ENCODE assay signal across 8 cellular contexts in genomic region chrX:154458954-154459829, GRCh38. TPM values are rescaled to one million over a fixed set of nuclear protein-coding genes. Genes with fewer than 3 reads are reported as not detected.
A peak's percentile ranks its signal among the peaks of the same experiment; 100 is the strongest.
DNase-seq lines count a peak whose midpoint lies in the region; ATAC-seq and TF ChIP-seq lines count a peak whose summit lies in the region.

No MANE protein-coding gene starts in this region.

- H3K4me1 ChIP-seq in HUES48 (ENCODE audit: control insufficient read depth, insufficient read depth, low read length) (no peaks in the 10 kb centered on the region), gastroesophageal sphincter (peaks cover 0 to 16% (median 0%) of the 10 kb centered on the region in 3 donors), parathyroid adenoma (no peaks in the 10 kb centered on the region)

- peak overlapping the region; percentile 61 to 79 for H3K4me3 Mint-ChIP-seq in CD14-positive monocyte
- peak overlapping the region; percentile 64 for H3K4me3 Mint-ChIP-seq in WTC11

- TF ChIP-seq POLR2A in gastroesophageal sphincter (IDR thresholded peaks at IDR 0.05), result no peak

- H3K9ac ChIP-seq in HUES48 (ENCODE audit: low read depth, low read length) (no peak overlapping the region), parathyroid adenoma (no peak overlapping the region)

- no peak overlapping the region for H3K27ac Mint-ChIP-seq in CD14-positive monocyte
- no peak overlapping the region for H3K27ac Mint-ChIP-seq in WTC11

- POLR2A ChIA-PET in WTC11 (lab: Charles Lee), result interaction anchor here (0.5 kb wide), 1 partner anchor 16 kb away, joined by 3 read pairs; no protein-coding TSS in a partner anchor

- ATAC-seq in WTC11 (no peak), gastroesophageal sphincter (peak; percentile 32), GM18502 (IDR thresholded peaks at IDR 0.05; ENCODE audit: poor library complexity, unreplicated experiment) (no peak), GM21390 (IDR thresholded peaks at IDR 0.05; ENCODE audit: unreplicated experiment) (no peak)

- H3K27me3 Mint-ChIP-seq in CD14-positive monocyte (ENCODE audit: low read depth in 3 of 3), result peaks cover 11 to 29% (median 26%) of the 10 kb centered on the region in 3 donors
- H3K27me3 Mint-ChIP-seq in WTC11 (ENCODE audit: low read depth), result peaks cover 14% of the 10 kb centered on the region

- H3K27me3 ChIP-seq in HUES48 (ENCODE audit: control insufficient read depth, insufficient read depth, low read length), result no peaks in the 10 kb centered on the region
- H3K27me3 ChIP-seq in gastroesophageal sphincter, result no peaks in the 10 kb centered on the region
- no peaks in the 10 kb centered on the region for H3K27me3 ChIP-seq in parathyroid adenoma (ENCODE audit: control insufficient read depth, insufficient read depth, low read length)

- no peak for TF ChIP-seq CTCF in CD14-positive monocyte (IDR thresholded peaks at IDR 0.05)
- no peak for TF ChIP-seq CTCF in WTC11 (IDR thresholded peaks at IDR 0.05)
- TF ChIP-seq CTCF in gastroesophageal sphincter (IDR thresholded peaks at IDR 0.05), result no peak
- no peak for TF ChIP-seq CTCF in parathyroid adenoma (IDR thresholded peaks at IDR 0.05)

- CTCF ChIA-PET in WTC11 (lab: Charles Lee), result interaction anchor here (0.5 to 3.0 kb wide), 4 partner anchors 31 to 86 kb away, joined by 3 to 11 read pairs (median 4); partner anchors contain the start of gene SLC10A3

- 55% methylated on average over 2 of the region's 16 CpGs; no CpG with 5 or more reads in 1 of the 2 donors for WGBS in gastroesophageal sphincter (ENCODE audit: low coverage in 1 of 2), 2 donors

- H3K79me2 ChIP-seq in parathyroid adenoma, result no peaks in the 10 kb centered on the region

- no peak overlapping the region for H3K4me2 ChIP-seq in parathyroid adenoma (ENCODE audit: low read length)

- H3K4me1 Mint-ChIP-seq in CD14-positive monocyte, result peaks cover 12% of the 10 kb centered on the region
- no peaks in the 10 kb centered on the region for H3K4me1 Mint-ChIP-seq in WTC11

- peaks cover 0 to 16% (median 4%) of the 10 kb centered on the region in 7 donors for H3K9me3 Mint-ChIP-seq in CD14-positive monocyte
- H3K9me3 Mint-ChIP-seq in WTC11, result no peaks in the 10 kb centered on the region

- H3K36me3 Mint-ChIP-seq in CD14-positive monocyte (peaks cover 2 to 5% of the 10 kb centered on the region in 2 donors), WTC11 (no peaks in the 10 kb centered on the region)

- H3K27ac ChIP-seq in HUES48 (ENCODE audit: low read depth, low read length), result no peak overlapping the region
- peak overlapping the region in 3 of 4 donors; percentile 71 to 84 (median 82) for H3K27ac ChIP-seq in gastroesophageal sphincter
- no peak overlapping the region for H3K27ac ChIP-seq in parathyroid adenoma

- intact Hi-C loops in CD14-positive monocyte (cut with micrococcal nuclease), result no loop called here

- H3K4me3 ChIP-seq in HUES48 (ENCODE audit: low read depth, low read length), result peak overlapping the region; percentile 60
- H3K4me3 ChIP-seq in gastroesophageal sphincter, result peak overlapping the region; percentile 64 to 74
- H3K4me3 ChIP-seq in parathyroid adenoma (ENCODE audit: low read depth, low read length), result peak overlapping the region; percentile 25

- H3K9me3 ChIP-seq in HUES48 (ENCODE audit: control insufficient read depth, insufficient read depth, low read length), result peaks cover 29% of the 10 kb centered on the region
- no peaks in the 10 kb centered on the region for H3K9me3 ChIP-seq in gastroesophageal sphincter
- H3K9me3 ChIP-seq in parathyroid adenoma (ENCODE audit: control insufficient read depth, low read length), result no peaks in the 10 kb centered on the region

- TF ChIP-seq EP300 in gastroesophageal sphincter (IDR thresholded peaks at IDR 0.05), result no peak

- DNase-seq in CD14-positive monocyte (ENCODE audit: low spot score), result no peak
- DNase-seq in WTC11 (ENCODE audit: low spot score), result no peak
- no peak for DNase-seq in KG1 (lab: John Stamatoyannopoulos, UW)

- no peak overlapping the region for H2AFZ ChIP-seq in parathyroid adenoma

- H3K36me3 ChIP-seq in HUES48 (ENCODE audit: control insufficient read depth, insufficient read depth, low read length) (peaks cover 21% of the 10 kb centered on the region; the same call in 1 of the 2 replicates), gastroesophageal sphincter (peaks cover 0 to 35% of the 10 kb centered on the region in 2 donors), parathyroid adenoma (ENCODE audit: control insufficient read depth, insufficient read depth, low read length) (no peaks in the 10 kb centered on the region)

TF ChIP-seq in WTC11, 78 proteins besides CTCF, POLR2A, EP300 and RAD21:
- TF ChIP-seq USF1 (CRISPR knock-in tag; IDR thresholded peaks at IDR 0.05), result no peak
- no peak for TF ChIP-seq ATF2 (CRISPR knock-in tag; IDR thresholded peaks at IDR 0.05; ENCODE audit: borderline replicate concordance, low read depth)
- no peak for TF ChIP-seq ZBTB21 (CRISPR knock-in tag; IDR thresholded peaks at IDR 0.05; ENCODE audit: borderline replicate concordance)

RNA-seq across cellular contexts. Expression of gene PLXNA3, which starts 1.1 kb away (rescaled TPM):
- under 1 TPM in 1 of 2 donors, not detected in 1; 0.02 TPM for polyA plus RNA-seq in CD14-positive monocyte
- total RNA-seq in WTC11 (2021) (26.6 to 33.1 TPM (median 31.4 TPM) in 3 replicates), gastroesophageal sphincter (10 to 100 TPM in 2 of 4 donors, 1 to 10 TPM in 2; 1.5 to 13.9 (median 8.2) TPM)

RNA-seq across cellular contexts. Expression of gene FAM50A, which starts 15.3 kb away (rescaled TPM):
- polyA plus RNA-seq in CD14-positive monocyte, result 10 to 100 TPM; 23.9 to 46.4 TPM
- 50.2 to 51.8 TPM (median 51.1 TPM) in 3 replicates for total RNA-seq in WTC11 (2021)
- 10 to 100 TPM; 49.8 to 58.2 (median 53.4) TPM for total RNA-seq in gastroesophageal sphincter

RNA-seq across cellular contexts. Expression of gene LAGE3, which starts 19.9 kb away (rescaled TPM):
- polyA plus RNA-seq in CD14-positive monocyte, result 10 to 100 TPM; 18.6 to 30.9 TPM
- total RNA-seq in WTC11 (2021), result 46.1 to 52.1 TPM (median 50.2 TPM) in 3 replicates
- 10 to 100 TPM; 16.3 to 21.3 (median 17.2) TPM for total RNA-seq in gastroesophageal sphincter

RNA-seq across cellular contexts. Expression of gene GDI1, which starts 22.2 kb away (rescaled TPM):
- 10 to 100 TPM; 15.8 to 21.3 TPM for polyA plus RNA-seq in CD14-positive monocyte
- total RNA-seq in WTC11 (2021) (106 to 108 TPM (median 108 TPM) in 3 replicates), gastroesophageal sphincter (100 to 1,000 TPM; 105 to 160 (median 121) TPM)

RNA-seq across cellular contexts. Expression of gene UBL4A, which starts 27.2 kb away (rescaled TPM):
- polyA plus RNA-seq in CD14-positive monocyte, result 10 to 100 TPM; 27.9 to 28.1 TPM
- total RNA-seq in WTC11 (2021), result 34.0 to 34.7 TPM (median 34.1 TPM) in 3 replicates
- 10 to 100 TPM; 35.9 to 80.2 (median 47.0) TPM for total RNA-seq in gastroesophageal sphincter

Comparison
In these comparisons a context has a peak if more than half of its experiments do, and no peak if none do; other contexts are left out.
1. H3K27ac ChIP-seq: peak in gastroesophageal sphincter (3 of 4); none in HUES48 (single experiment) and parathyroid adenoma (single experiment).
2. Peak in every context shown above with its lines, with median percentiles within 50 percentile points of each other: H3K4me3 ChIP-seq.